Comparison of ENCODE assay signal across 8 cellular contexts in genomic region chr19:39403331-39404312, GRCh38. TPM values are rescaled to one million over a fixed set of nuclear protein-coding genes. Genes with fewer than 3 reads are reported as not detected.
DNase-seq lines count a peak whose midpoint lies in the region; ATAC-seq and TF ChIP-seq lines count a peak whose summit lies in the region.

No MANE protein-coding gene starts in this region.

- peaks cover 16% of the 10 kb centered on the region for H3K27me3 Mint-ChIP-seq in neural progenitor cell (ENCODE audit: insufficient read depth, low read depth)
- H3K27me3 Mint-ChIP-seq in stimulated activated naive CD8-positive, alpha-beta T cell treated with anti-CD3 and anti-CD28 coated beads, Interleukin-15, Interleukin-2, amounts not matched to agents 100 ng/mL and 50 ng/mL, for 24 hours, result no peaks in the 10 kb centered on the region

- H3K4me2 ChIP-seq in neural progenitor cell, result peak overlapping the region; percentile 85

- no peaks in the 10 kb centered on the region for H3K9me3 ChIP-seq in neural progenitor cell (ENCODE audit: low read depth)

- no peaks in the 10 kb centered on the region for H3K36me3 ChIP-seq in neural progenitor cell

- H3F3A ChIP-seq in neural progenitor cell (ENCODE audit: low read depth), result peaks cover 65% of the 10 kb centered on the region

- no peak overlapping the region for H3K9ac ChIP-seq in neural progenitor cell

- peaks cover 2% of the 10 kb centered on the region for H3K36me3 Mint-ChIP-seq in neural progenitor cell
- peaks cover 17% of the 10 kb centered on the region for H3K36me3 Mint-ChIP-seq in stimulated activated naive CD8-positive, alpha-beta T cell treated with anti-CD3 and anti-CD28 coated beads, Interleukin-15, Interleukin-2, amounts not matched to agents 100 ng/mL and 50 ng/mL, for 24 hours (ENCODE audit: low read depth)

- CTCF ChIA-PET in GM10248 (lab: Yijun Ruan, JAX), result interaction anchor here (1.2 to 1.3 kb wide), 2 partner anchors 8 to 61 kb away, joined by 4 to 6 read pairs; partner anchors contain the start of genes PLEKHG2 and SAMD4B

- peak; percentile 17 for ATAC-seq in HG03460 (IDR thresholded peaks at IDR 0.05; ENCODE audit: unreplicated experiment)

- peak overlapping the region; percentile 93 for H3K27ac ChIP-seq in neural progenitor cell

- peaks cover 36% of the 10 kb centered on the region for H3K4me1 Mint-ChIP-seq in neural progenitor cell
- peaks cover 84% of the 10 kb centered on the region for H3K4me1 Mint-ChIP-seq in stimulated activated naive CD8-positive, alpha-beta T cell treated with anti-CD3 and anti-CD28 coated beads, Interleukin-15, Interleukin-2, amounts not matched to agents 100 ng/mL and 50 ng/mL, for 24 hours (ENCODE audit: low read depth)

- H3K4me3 ChIP-seq in fibroblast of the aortic adventitia (ENCODE audit: low read depth, low read length), result peak overlapping the region; percentile 60
- H3K4me3 ChIP-seq in neural progenitor cell, result peak overlapping the region; percentile 49

- peak overlapping the region; percentile 98 for H3K27ac Mint-ChIP-seq in neural progenitor cell
- H3K27ac Mint-ChIP-seq in stimulated activated naive CD8-positive, alpha-beta T cell treated with anti-CD3 and anti-CD28 coated beads, Interleukin-15, Interleukin-2, amounts not matched to agents 100 ng/mL and 50 ng/mL, for 24 hours, result peak overlapping the region; percentile 97

- H3K27me3 ChIP-seq in neural progenitor cell, result peaks cover 26% of the 10 kb centered on the region

- H2AFZ ChIP-seq in neural progenitor cell (replicated peaks), result peak overlapping the region; percentile 2

- H3K79me2 ChIP-seq in neural progenitor cell (ENCODE audit: low read depth), result no peaks in the 10 kb centered on the region

- POLR2A ChIA-PET in GM10248 (lab: Yijun Ruan, JAX), result interaction anchor here (0.5 to 0.9 kb wide), 4 partner anchors 32 to 722 kb away, joined by 3 to 5 read pairs (median 4); partner anchors contain the start of genes RPS16 and SAMD4B

- peaks cover 17% of the 10 kb centered on the region for H3K4me1 ChIP-seq in neural progenitor cell

- no peak for TF ChIP-seq CTCF in GM10248 (IDR thresholded peaks at IDR 0.05; ENCODE audit: control extremely low read depth, extremely low read depth, low read depth, missing control alignments)
- TF ChIP-seq CTCF in fibroblast of the aortic adventitia (IDR thresholded peaks at IDR 0.05; ENCODE audit: insufficient read depth, low read length), result no peak
- TF ChIP-seq CTCF in neural progenitor cell (IDR thresholded peaks at IDR 0.05), result no peak

- no peaks in the 10 kb centered on the region for H3K9me3 Mint-ChIP-seq in neural progenitor cell
- no peaks in the 10 kb centered on the region for H3K9me3 Mint-ChIP-seq in stimulated activated naive CD8-positive, alpha-beta T cell treated with anti-CD3 and anti-CD28 coated beads, Interleukin-15, Interleukin-2, amounts not matched to agents 100 ng/mL and 50 ng/mL, for 24 hours

- peaks cover 8% of the 10 kb centered on the region for H4K20me1 ChIP-seq in neural progenitor cell (ENCODE audit: low read depth)

- H3K4me3 Mint-ChIP-seq in neural progenitor cell, result peak overlapping the region; percentile 88
- peak overlapping the region; percentile 74 for H3K4me3 Mint-ChIP-seq in stimulated activated naive CD8-positive, alpha-beta T cell treated with anti-CD3 and anti-CD28 coated beads, Interleukin-15, Interleukin-2, amounts not matched to agents 100 ng/mL and 50 ng/mL, for 24 hours

- DNase-seq in GM10248 (ENCODE audit: extremely low spot score), result peak; percentile 77
- DNase-seq in SHP77 (lab: John Stamatoyannopoulos, UW), result peak; percentile 42 to 74
- peak; percentile 99 for DNase-seq in activated effector memory CD4-positive, alpha-beta T cell treated with anti-CD3 and anti-CD28 coated beads, Interleukin-2, amount 50 U/mL, for 16 hours
- DNase-seq in fibroblast of the aortic adventitia (ENCODE audit: low read depth), result peak; percentile 99
- DNase-seq in neural progenitor cell (ENCODE audit: low spot score), result peak; percentile 96
- no peak for DNase-seq in iPS-NIHi11 (ENCODE audit: low spot score)

RNA-seq across cellular contexts. Expression of gene ZFP36, which starts 3.0 kb away (rescaled TPM):
- total RNA-seq in fibroblast of the aortic adventitia (ENCODE audit: low replicate concordance), result 10.8 and 18.3 TPM in 2 replicates
- 1.2 TPM in 1 of 2 replicates, not detected in the other for total RNA-seq in neural progenitor cell (ENCODE audit: low replicate concordance)

RNA-seq across cellular contexts. Expression of gene PLEKHG2, which starts 8.8 kb away (rescaled TPM):
- total RNA-seq in fibroblast of the aortic adventitia (ENCODE audit: low replicate concordance) (14.1 and 29.1 TPM in 2 replicates), neural progenitor cell (ENCODE audit: low replicate concordance) (10.7 and 46.9 TPM in 2 replicates)

RNA-seq across cellular contexts. Expression of gene MED29, which starts 12.4 kb away (rescaled TPM):
- total RNA-seq in fibroblast of the aortic adventitia (ENCODE audit: low replicate concordance) (16.2 and 25.7 TPM in 2 replicates), neural progenitor cell (ENCODE audit: low replicate concordance) (27.0 and 28.2 TPM in 2 replicates)

RNA-seq across cellular contexts. Expression of gene PAF1, which starts 12.7 kb away (rescaled TPM):
- total RNA-seq in fibroblast of the aortic adventitia (ENCODE audit: low replicate concordance) (36.1 and 45.4 TPM in 2 replicates), neural progenitor cell (ENCODE audit: low replicate concordance) (15.6 and 29.1 TPM in 2 replicates)

RNA-seq across cellular contexts. Expression of gene RPS16, which starts 32.1 kb away (rescaled TPM):
- total RNA-seq in fibroblast of the aortic adventitia (ENCODE audit: low replicate concordance) (23.5 and 148 TPM in 2 replicates), neural progenitor cell (ENCODE audit: low replicate concordance) (94.8 and 268 TPM in 2 replicates)
